ENCODE assay signal across 7 cellular contexts in the genomic region with DNA sequence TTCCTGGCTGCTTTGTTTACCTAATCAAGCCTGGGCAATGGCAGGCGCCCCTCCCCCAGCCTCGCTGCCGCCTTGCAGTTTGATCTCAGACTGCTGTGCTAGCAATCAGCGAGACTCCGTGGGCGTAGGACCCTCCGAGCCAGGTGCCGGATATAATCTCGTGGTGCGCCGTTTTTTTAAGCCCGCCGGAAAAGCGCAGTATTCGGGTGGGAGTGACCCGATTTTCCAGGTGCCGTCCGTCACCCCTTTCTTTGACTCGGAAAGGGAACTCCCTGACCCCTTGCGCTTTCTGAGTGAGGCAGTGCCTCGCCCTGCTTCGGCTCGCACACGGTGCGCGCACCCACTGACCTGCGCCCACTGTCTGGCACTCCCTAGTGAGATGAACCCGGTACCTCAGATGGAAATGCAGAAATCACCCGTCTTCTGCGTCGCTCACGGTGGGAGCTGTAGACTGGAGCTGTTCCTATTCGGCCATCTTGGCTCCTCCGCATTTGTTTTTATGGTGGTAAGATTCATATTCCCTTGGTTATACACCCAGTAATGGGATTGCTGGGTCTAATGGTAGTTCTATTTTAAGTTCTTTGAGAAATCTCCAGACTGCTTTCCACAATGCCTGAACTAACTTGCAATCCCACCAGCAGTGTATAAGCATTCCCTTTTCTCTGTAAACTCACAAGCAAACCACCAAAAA.
A peak's percentile ranks its signal among the peaks of the same experiment; 100 is the strongest.
DNase-seq lines count a peak whose midpoint lies in the region; ATAC-seq and TF ChIP-seq lines count a peak whose summit lies in the region.
"Not testable (repeated sequence)": the region's sequence is repeated elsewhere in the genome, so short reads cannot be mapped to it uniquely, and the experiment has no call there.

No MANE protein-coding gene starts in this region.

- in situ Hi-C loops in astrocyte of the spinal cord (cut with HindIII; ENCODE audit: low sequenced_read_pairs) = not testable (repeated sequence)

- H3K9me3 ChIP-seq in HUES48 (ENCODE audit: control insufficient read depth, insufficient read depth, low read length) = peaks cover 18% of the 10 kb centered on the region
- not testable (repeated sequence) for H3K9me3 ChIP-seq in iPS-18c (ENCODE audit: control insufficient read depth, insufficient read depth, low read length)

- ATAC-seq in SK-N-SH treated with all-trans-retinoic acid at 6 μM for 48 hours = peak; percentile 76

- not testable (repeated sequence) for H3K4me1 ChIP-seq in HUES48 (ENCODE audit: control insufficient read depth, insufficient read depth, low read length)

- H3K4me3 Mint-ChIP-seq in neural crest cell = peak overlapping the region; percentile 99

- DNase-seq in NCI-H446 treated with DMSO at 0.1 percent for 48 hours (lab: John Stamatoyannopoulos, UW) = peak; percentile 23
- DNase-seq in astrocyte of the spinal cord (ENCODE audit: low read depth, low spot score); fibroblast of pulmonary artery (ENCODE audit: low read depth): not testable (repeated sequence)
- peak; percentile 24 for DNase-seq in neural crest cell (ENCODE audit: low read depth, low spot score)

- peaks cover 31% of the 10 kb centered on the region for H3K36me3 Mint-ChIP-seq in neural crest cell (ENCODE audit: low read depth)

- TF ChIP-seq CTCF in astrocyte of the spinal cord (IDR thresholded peaks at IDR 0.05; ENCODE audit: low read depth, low read length); fibroblast of pulmonary artery (IDR thresholded peaks at IDR 0.05; ENCODE audit: low read length, missing control alignments); neural crest cell (conservative IDR thresholded peaks at IDR 0.05): not testable (repeated sequence)

- peaks cover 25% of the 10 kb centered on the region for H3K4me1 Mint-ChIP-seq in neural crest cell

- peak overlapping the region; percentile 100 for H3K27ac Mint-ChIP-seq in neural crest cell (ENCODE audit: unreplicated experiment)

- H3K36me3 ChIP-seq in HUES48 (ENCODE audit: control insufficient read depth, insufficient read depth, low read length) = peaks cover 17% of the 10 kb centered on the region

- not testable (repeated sequence) for H3K27me3 Mint-ChIP-seq in neural crest cell (ENCODE audit: low read depth)

- H3K27ac ChIP-seq in HUES48 (ENCODE audit: low read depth, low read length) = peak overlapping the region; percentile 46

- peak overlapping the region; percentile 83 for H3K9ac ChIP-seq in HUES48 (ENCODE audit: low read depth, low read length)

- H3K9me3 Mint-ChIP-seq in neural crest cell = peaks cover 16% of the 10 kb centered on the region

- not testable (repeated sequence) for H3K27me3 ChIP-seq in HUES48 (ENCODE audit: control insufficient read depth, insufficient read depth, low read length)

- H3K4me3 ChIP-seq in HUES48 (ENCODE audit: low read depth, low read length) (peak overlapping the region; percentile 92), astrocyte of the spinal cord (ENCODE audit: low read depth, low read length) (peak overlapping the region; percentile 15), fibroblast of pulmonary artery (replicated peaks; ENCODE audit: low read depth, low read length) (peak overlapping the region; percentile 44), iPS-18c (ENCODE audit: insufficient read depth, low read depth, low read length) (peak overlapping the region; percentile 26)

Comparison
In these comparisons a context has a peak if more than half of its experiments do, and no peak if none do; other contexts are left out.
1. H3K4me3 ChIP-seq: peak in every context shown above with its lines; median percentile 92 in HUES48; 44 in fibroblast of pulmonary artery; 26 in iPS-18c; 15 in astrocyte of the spinal cord.